12 cellular contexts compared by ENCODE assay signal in the genomic region with DNA sequence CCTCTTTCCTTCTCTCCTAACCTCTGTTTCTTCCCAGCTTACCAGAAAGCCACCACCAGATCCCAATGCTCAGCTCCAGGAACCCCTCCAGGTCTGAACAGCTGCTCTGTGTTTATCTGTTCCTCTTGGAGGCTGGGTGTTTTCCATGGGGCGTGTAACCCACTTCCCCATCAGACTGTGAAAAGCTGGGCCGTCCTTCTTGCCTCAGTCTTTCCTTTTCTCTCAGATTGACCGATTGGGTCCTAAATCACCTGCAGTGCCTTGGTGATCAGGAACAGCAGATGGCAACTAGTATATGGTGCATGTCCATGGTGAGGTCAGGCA. TPM values are rescaled to one million over a fixed set of nuclear protein-coding genes. Genes with fewer than 3 reads are reported as not detected.
A peak's percentile ranks its signal among the peaks of the same experiment; 100 is the strongest.
DNase-seq lines count a peak whose midpoint lies in the region; ATAC-seq, FAIRE-seq and TF ChIP-seq lines count a peak whose summit lies in the region.
"Had no signal": no experiment of that assay in that cellular context is flagged by ENCODE, and none has a peak within 500 bp of the region (broad histone marks: within the 10 kb centered on the region; RNA-seq: fewer than 3 reads in every experiment).

No MANE protein-coding gene starts in this region.

- no peaks in the 10 kb centered on the region for H4K20me1 ChIP-seq in PC-9 (ENCODE audit: insufficient read depth)

- H3K4me3 ChIP-seq in AG09309 (ENCODE audit: control insufficient read depth, low read depth, low read length), result peak overlapping the region; percentile 1; the same call in 1 of the 2 replicates
- H3K4me3 ChIP-seq in WI38 (ENCODE audit: low read depth, low read length), result peak overlapping the region; percentile 46
- peak overlapping the region in 4 of 12 donors; percentile 18 to 30 (median 25) for H3K4me3 ChIP-seq in heart left ventricle
- peak overlapping the region in 1 of 4 donors; percentile 25 for H3K4me3 ChIP-seq in gastrocnemius medialis
- no peak overlapping the region for H3K4me3 ChIP-seq in PC-9

- POLR2A ChIA-PET in PC-9 (lab: Charles Lee; ENCODE audit: unreplicated experiment), result no interaction called here

- CTCF ChIA-PET in PC-9 (lab: Charles Lee), result no interaction called here

- TF ChIP-seq CTCF in AG09309 (IDR thresholded peaks at IDR 0.05; ENCODE audit: control insufficient read depth, insufficient read depth, low read depth, low read length, missing control alignments) (no peak), WI38 (IDR thresholded peaks at IDR 0.05; ENCODE audit: low read depth, low read length) (no peak), heart left ventricle (IDR thresholded peaks at IDR 0.05) (no peak), gastrocnemius medialis (IDR thresholded peaks at IDR 0.05 in 4 of 5, conservative IDR thresholded peaks at IDR 0.05 in 1 of 5) (no peak), PC-9 (conservative IDR thresholded peaks at IDR 0.05) (no peak)

- WGBS in heart left ventricle, 4 donors, result 52 to 76% (median 66%) methylated on average over 3 of the region's 3 CpGs

- no peaks in the 10 kb centered on the region for H3F3A ChIP-seq in PC-9 (ENCODE audit: insufficient read depth, low read depth)

- peaks cover 13 to 82% (median 67%) of the 10 kb centered on the region in 12 donors for H3K4me1 ChIP-seq in heart left ventricle
- peaks cover 69 to 74% of the 10 kb centered on the region in 2 donors for H3K4me1 ChIP-seq in gastrocnemius medialis
- H3K4me1 ChIP-seq in PC-9 (replicated peaks; ENCODE audit: insufficient read depth), result peaks cover 11% of the 10 kb centered on the region; the same call in 1 of the 2 replicates
- H3K4me1 ChIP-seq: parathyroid adenoma had no signal

- no peak for TF ChIP-seq POLR2A in heart left ventricle (IDR thresholded peaks at IDR 0.05)
- TF ChIP-seq POLR2A in gastrocnemius medialis (IDR thresholded peaks at IDR 0.05), result no peak
- TF ChIP-seq POLR2A in GM12892 (IDR thresholded peaks at IDR 0.05; ENCODE audit: low read depth, low read length), result no peak

- FAIRE-seq in GM12892 (lab: Jason Lieb, UNC), result no peak

- H3K4me2 ChIP-seq in PC-9, result no peak overlapping the region

- H3K9me3 ChIP-seq in heart left ventricle (no peaks in the 10 kb centered on the region), gastrocnemius medialis (no peaks in the 10 kb centered on the region), PC-9 (ENCODE audit: insufficient read depth, low read depth) (no peaks in the 10 kb centered on the region)

- no TSS peak for BruUV-seq in PC-9 (replicated peaks; lab: Mats Ljungman, UMichigan)

- no peaks in the 10 kb centered on the region for H3K79me2 ChIP-seq in PC-9 (ENCODE audit: low read depth)
- H3K79me2 ChIP-seq: parathyroid adenoma had no signal

- no peak for DNase-seq in AG09309 (ENCODE audit: low read depth)
- peak in 1 of 5 donors; percentile 61 for DNase-seq in heart left ventricle
- DNase-seq in gastrocnemius medialis, result no peak
- DNase-seq in activated naive CD4-positive, alpha-beta T cell treated with Interleukin-2 at 50 U/mL for 16 hours, result no peak
- DNase-seq in PC-9, result no peak
- DNase-seq in GM12892 (ENCODE audit: insufficient read length), result no peak
- DNase-seq in NCI-H128 (lab: John Stamatoyannopoulos, UW; ENCODE audit: unreplicated experiment), result no peak
- DNase-seq: activated T-cell treated with anti-CD3 and anti-CD28 coated beads, Interleukin-2, amount 50 U/mL, for 1 hour; NCI-H2227 treated with DMSO at 0.1 percent for 48 hours had no signal

- peaks cover 0 to 5% (median 0%) of the 10 kb centered on the region in 9 donors for H3K27me3 ChIP-seq in heart left ventricle
- no peaks in the 10 kb centered on the region for H3K27me3 ChIP-seq in gastrocnemius medialis
- no peaks in the 10 kb centered on the region for H3K27me3 ChIP-seq in PC-9 (ENCODE audit: insufficient read depth, low read depth)

- H2AFZ ChIP-seq in PC-9, result no peak overlapping the region
- H2AFZ ChIP-seq: parathyroid adenoma had no signal

- H3K9me2 ChIP-seq in PC-9 (ENCODE audit: insufficient read depth), result no peaks in the 10 kb centered on the region

- peak in 2 of 4 donors; percentile 2 to 15 for ATAC-seq in heart left ventricle
- peak; percentile 3 to 26 for ATAC-seq in gastrocnemius medialis
- ATAC-seq: WTC11 had no signal

- H3K36me3 ChIP-seq in heart left ventricle (no peaks in the 10 kb centered on the region), gastrocnemius medialis (no peaks in the 10 kb centered on the region), PC-9 (ENCODE audit: low read depth) (no peaks in the 10 kb centered on the region)

- intact Hi-C loops in heart left ventricle (cut with DNase I) (loop anchor here in 6 of 10 donors (5.0 to 10.0 kb wide), 4 partner anchors 46 to 236 kb away; no protein-coding TSS in a partner anchor), gastrocnemius medialis (cut with DNase I; ENCODE audit: low total_unique reads) (no loop called here), PC-9 (cut with micrococcal nuclease; ENCODE audit: unreplicated experiment) (loop anchor here (10.0 kb wide), 1 partner anchor 256 kb away; no protein-coding TSS in a partner anchor)

- peak overlapping the region; percentile 12 to 91 (median 66) for H3K27ac ChIP-seq in heart left ventricle
- peak overlapping the region; percentile 41 to 73 (median 67) for H3K27ac ChIP-seq in gastrocnemius medialis
- H3K27ac ChIP-seq in PC-9, result no peak overlapping the region
- H3K27ac ChIP-seq: parathyroid adenoma had no signal

- in situ Hi-C loops in gastrocnemius medialis (cut with MboI; ENCODE audit: low sequenced_read_pairs in 4 of 4), result loop anchor here in 1 of 4 donors (25.0 kb wide), 1 partner anchor 263 kb away; no protein-coding TSS in a partner anchor

RNA-seq across cellular contexts. Expression of gene SH3PXD2A, which starts 4.8 kb away (rescaled TPM):
- total RNA-seq in heart left ventricle (10 to 100 TPM; 21.8 to 43.4 (median 31.9) TPM), gastrocnemius medialis (10 to 100 TPM in 2 of 4 donors, 1 to 10 TPM in 2; 6.2 to 16.8 (median 11.4) TPM), PC-9 (2021) (12.5 and 14.0 TPM in 2 replicates)
- 10 to 100 TPM; 11.8 to 16.6 TPM for polyA plus RNA-seq in heart left ventricle
- 6.5 TPM for polyA plus RNA-seq in GM12892 (2012; ENCODE audit: missing spikeins)
